Comparison of ENCODE assay signal across 14 cellular contexts in genomic region chr1:6545276-6545934, GRCh38. TPM values are rescaled to one million over a fixed set of nuclear protein-coding genes. Genes with fewer than 3 reads are reported as not detected.
DNase-seq lines count a peak whose midpoint lies in the region; ATAC-seq and TF ChIP-seq lines count a peak whose summit lies in the region.
"Had no signal": no experiment of that assay in that cellular context is flagged by ENCODE, and none has a peak within 500 bp of the region (broad histone marks: within the 10 kb centered on the region; RNA-seq: fewer than 3 reads in every experiment).

No MANE protein-coding gene starts in this region.

- H3K36me3 Mint-ChIP-seq in activated T-helper 17 cell treated with anti-CD3 and anti-CD28 coated beads, Interleukin-2, amount 50 U/mL, for 72 hours (ENCODE audit: low read depth) = peaks cover 99% of the 10 kb centered on the region

- H3K4me1 ChIP-seq in BLaER1 treated with 17β-estradiol and CSF1 and Interleukin-3, amounts not matched to agents 10 nM and 100 nM = peaks cover 0 to 34% (median 23%) of the 10 kb centered on the region in 10 experiments; a peak in 14 of 20 replicates
- H3K4me1 ChIP-seq: psoas muscle had no signal

- H3K27me3 Mint-ChIP-seq in activated T-helper 17 cell treated with anti-CD3 and anti-CD28 coated beads, Interleukin-2, amount 50 U/mL, for 72 hours = no peaks in the 10 kb centered on the region

- no peak for TF ChIP-seq CTCF in fibroblast of pulmonary artery (IDR thresholded peaks at IDR 0.05; ENCODE audit: low read length, missing control alignments)

- peak overlapping the region; percentile 54 for H3K4me3 Mint-ChIP-seq in activated T-helper 17 cell treated with anti-CD3 and anti-CD28 coated beads, Interleukin-2, amount 50 U/mL, for 72 hours

- peak; percentile 53 for ATAC-seq in activated T-helper 17 cell treated with anti-CD3 and anti-CD28 coated beads, Interleukin-2, amount 50 U/mL, for 72 hours (replicated peaks)
- no peak for ATAC-seq in HG02678 (IDR thresholded peaks at IDR 0.05; ENCODE audit: unreplicated experiment)
- ATAC-seq in HG03039 (IDR thresholded peaks at IDR 0.05; ENCODE audit: unreplicated experiment) = no peak
- ATAC-seq: psoas muscle had no signal

- H3K27ac ChIP-seq in BLaER1 treated with 17β-estradiol and CSF1 and Interleukin-3, amounts not matched to agents 10 nM and 100 nM = peak overlapping the region in 5 of 11 experiments; percentile 7 to 26 (median 26); a peak in 5 of 22 replicates
- H3K27ac ChIP-seq: psoas muscle had no signal

- H3K27ac Mint-ChIP-seq in activated T-helper 17 cell treated with anti-CD3 and anti-CD28 coated beads, Interleukin-2, amount 50 U/mL, for 72 hours = peak overlapping the region; percentile 59

- peak overlapping the region in 1 of 10 experiments; percentile 18; a peak in 2 of 20 replicates for H3K4me3 ChIP-seq in BLaER1 treated with 17β-estradiol and CSF1 and Interleukin-3, amounts not matched to agents 10 nM and 100 nM
- no peak overlapping the region for H3K4me3 ChIP-seq in fibroblast of pulmonary artery (replicated peaks; ENCODE audit: low read depth, low read length)
- H3K4me3 ChIP-seq: psoas muscle had no signal

- peaks cover 29% of the 10 kb centered on the region for H3K4me1 Mint-ChIP-seq in activated T-helper 17 cell treated with anti-CD3 and anti-CD28 coated beads, Interleukin-2, amount 50 U/mL, for 72 hours

- peaks cover 73 to 99% (median 96%) of the 10 kb centered on the region in 11 experiments for H3K36me3 ChIP-seq in BLaER1 treated with 17β-estradiol and CSF1 and Interleukin-3, amounts not matched to agents 10 nM and 100 nM

- H3K4me2 ChIP-seq in BLaER1 treated with 17β-estradiol and CSF1 and Interleukin-3, amounts not matched to agents 10 nM and 100 nM = peak overlapping the region in 8 of 11 experiments; percentile 12 to 80 (median 65); a peak in 15 of 22 replicates

- no peaks in the 10 kb centered on the region for H3K27me3 ChIP-seq in BLaER1 treated with 17β-estradiol and CSF1 and Interleukin-3, amounts not matched to agents 10 nM and 100 nM

- peak overlapping the region in 5 of 11 experiments; percentile 3 to 47 (median 38); a peak in 4 of 22 replicates for H3K9ac ChIP-seq in BLaER1 treated with 17β-estradiol and CSF1 and Interleukin-3, amounts not matched to agents 10 nM and 100 nM

- H3K9me3 ChIP-seq in BLaER1 treated with 17β-estradiol and CSF1 and Interleukin-3, amounts not matched to agents 10 nM and 100 nM (replicated peaks in 1 of 11) = no peaks in the 10 kb centered on the region
- H3K9me3 ChIP-seq: psoas muscle had no signal

- H3K9me3 Mint-ChIP-seq in activated T-helper 17 cell treated with anti-CD3 and anti-CD28 coated beads, Interleukin-2, amount 50 U/mL, for 72 hours = no peaks in the 10 kb centered on the region

- DNase-seq in ELR (ENCODE audit: low read depth) = peak; percentile 29
- DNase-seq in fibroblast of pulmonary artery (ENCODE audit: low read depth) = peak; percentile 27
- DNase-seq in NCI-H748 (lab: John Stamatoyannopoulos, UW; ENCODE audit: unreplicated experiment) = no peak
- no peak for DNase-seq in NCI-H2171 treated with DMSO at 0.1 percent for 48 hours (lab: John Stamatoyannopoulos, UW)
- DNase-seq: activated CD8-positive, alpha-beta memory T cell treated with anti-CD3 and anti-CD28 coated beads, Interleukin-2, amount 50 U/mL, for 48 hours; hippocampal formation; psoas muscle; stimulated activated CD4-positive, alpha-beta T cell treated with anti-CD3 and anti-CD28 coated beads, Interleukin-4, amount 100 ng/mL, for 24 hours; substantia nigra had no signal

- H4K20me1 ChIP-seq in BLaER1 treated with 17β-estradiol and CSF1 and Interleukin-3, amounts not matched to agents 10 nM and 100 nM = peaks cover 0 to 51% (median 29%) of the 10 kb centered on the region in 11 experiments; a peak in 16 of 22 replicates

RNA-seq across cellular contexts. Expression of gene NOL9, which starts 8.9 kb away (rescaled TPM):
- 10 to 100 TPM; 33.2 to 58.0 TPM for total RNA-seq in activated T-helper 17 cell treated with anti-CD3 and anti-CD28 coated beads, Interleukin-2, amount 50 U/mL, for 72 hours

RNA-seq across cellular contexts. Expression of gene TAS1R1, which starts 9.7 kb away (rescaled TPM):
- total RNA-seq in activated T-helper 17 cell treated with anti-CD3 and anti-CD28 coated beads, Interleukin-2, amount 50 U/mL, for 72 hours = not detected
- total RNA-seq: mesenteric fat pad, psoas muscle had no signal

RNA-seq across cellular contexts. Expression of gene ZBTB48, which starts 34.4 kb away (rescaled TPM):
- 10 to 100 TPM; 22.0 to 28.5 TPM for total RNA-seq in activated T-helper 17 cell treated with anti-CD3 and anti-CD28 coated beads, Interleukin-2, amount 50 U/mL, for 72 hours

RNA-seq across cellular contexts. Expression of gene PLEKHG5, which starts 53.9 kb away (rescaled TPM):
- 1 to 10 TPM; 3.2 to 3.8 TPM for total RNA-seq in activated T-helper 17 cell treated with anti-CD3 and anti-CD28 coated beads, Interleukin-2, amount 50 U/mL, for 72 hours

RNA-seq across cellular contexts. Expression of gene KLHL21, which starts 57.3 kb away (rescaled TPM):
- 10 to 100 TPM; 32.3 to 35.3 TPM for total RNA-seq in activated T-helper 17 cell treated with anti-CD3 and anti-CD28 coated beads, Interleukin-2, amount 50 U/mL, for 72 hours

Comparison
In these comparisons a context has a peak if more than half of its experiments do, and no peak if none do; other contexts are left out.
1. DNase-seq: peak in ELR (single experiment) and fibroblast of pulmonary artery (single experiment); none in NCI-H748 (single experiment) and NCI-H2171 treated with DMSO at 0.1 percent for 48 hours (single experiment).